1 cellular context compared by ENCODE assay signal in the genomic region with DNA sequence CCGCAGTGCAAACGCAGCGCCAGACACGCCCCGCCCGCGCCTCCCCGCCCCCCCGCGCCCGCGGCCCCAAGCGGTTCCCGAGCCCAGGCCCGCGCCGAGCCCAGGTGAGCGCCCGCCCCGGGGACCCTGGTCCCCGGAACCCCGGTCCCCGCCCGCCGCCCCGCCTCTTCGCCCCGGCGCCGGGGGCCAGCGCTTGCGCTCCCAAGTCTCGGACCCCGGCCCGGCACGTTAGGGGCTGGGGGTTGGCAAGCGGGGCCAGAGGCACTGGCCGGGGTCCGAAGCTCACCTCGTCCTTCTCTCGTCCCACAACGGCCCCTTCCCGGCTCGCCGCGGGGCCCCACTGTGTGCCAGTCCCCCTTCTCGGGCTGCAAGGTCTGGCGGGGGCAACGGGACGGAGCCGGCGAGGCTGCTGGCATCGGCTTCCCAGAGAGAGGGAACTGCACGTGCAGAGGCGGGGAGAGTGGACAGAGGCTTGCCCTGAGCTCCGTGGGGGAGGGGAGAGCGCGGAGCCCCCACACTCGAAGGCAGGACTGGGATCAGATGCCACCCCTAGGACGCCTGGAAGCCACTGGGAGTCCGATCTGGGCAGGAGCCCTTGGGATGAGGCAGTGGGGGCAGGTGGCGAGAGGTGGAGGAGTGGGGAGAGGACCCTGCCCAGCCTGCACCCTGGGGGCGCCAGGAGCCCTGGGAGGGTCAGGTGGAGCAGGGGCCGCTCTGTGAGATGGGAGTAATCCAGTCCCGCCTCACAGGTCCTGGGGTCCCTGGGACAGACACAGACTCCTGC.
A peak's percentile ranks its signal among the peaks of the same experiment; 100 is the strongest.
TF ChIP-seq lines count a peak whose summit lies in the region.

No MANE protein-coding gene starts in this region.

TF ChIP-seq in HepG2, 621 proteins besides CTCF, POLR2A, EP300 and RAD21 (continued from another document and continues in another):
- TF ChIP-seq, protein P1, sequence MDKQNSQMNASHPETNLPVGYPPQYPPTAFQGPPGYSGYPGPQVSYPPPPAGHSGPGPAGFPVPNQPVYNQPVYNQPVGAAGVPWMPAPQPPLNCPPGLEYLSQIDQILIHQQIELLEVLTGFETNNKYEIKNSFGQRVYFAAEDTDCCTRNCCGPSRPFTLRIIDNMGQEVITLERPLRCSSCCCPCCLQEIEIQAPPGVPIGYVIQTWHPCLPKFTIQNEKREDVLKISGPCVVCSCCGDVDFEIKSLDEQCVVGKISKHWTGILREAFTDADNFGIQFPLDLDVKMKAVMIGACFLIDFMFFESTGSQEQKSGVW (CRISPR knock-in tag; IDR thresholded peaks at IDR 0.05; ENCODE audit: borderline replicate concordance): no peak
- 0 out of 2 replicates have a peak, but pooled peaks have one; percentile 41 for TF ChIP-seq KDM3A (CRISPR knock-in tag; IDR thresholded peaks at IDR 0.05; ENCODE audit: low read depth)
- TF ChIP-seq FOXC1 (CRISPR knock-in tag; IDR thresholded peaks at IDR 0.05; ENCODE audit: borderline replicate concordance): no peak
- TF ChIP-seq ZNF264 (CRISPR knock-in tag; IDR thresholded peaks at IDR 0.05): no peak
- TF ChIP-seq, protein P2, sequence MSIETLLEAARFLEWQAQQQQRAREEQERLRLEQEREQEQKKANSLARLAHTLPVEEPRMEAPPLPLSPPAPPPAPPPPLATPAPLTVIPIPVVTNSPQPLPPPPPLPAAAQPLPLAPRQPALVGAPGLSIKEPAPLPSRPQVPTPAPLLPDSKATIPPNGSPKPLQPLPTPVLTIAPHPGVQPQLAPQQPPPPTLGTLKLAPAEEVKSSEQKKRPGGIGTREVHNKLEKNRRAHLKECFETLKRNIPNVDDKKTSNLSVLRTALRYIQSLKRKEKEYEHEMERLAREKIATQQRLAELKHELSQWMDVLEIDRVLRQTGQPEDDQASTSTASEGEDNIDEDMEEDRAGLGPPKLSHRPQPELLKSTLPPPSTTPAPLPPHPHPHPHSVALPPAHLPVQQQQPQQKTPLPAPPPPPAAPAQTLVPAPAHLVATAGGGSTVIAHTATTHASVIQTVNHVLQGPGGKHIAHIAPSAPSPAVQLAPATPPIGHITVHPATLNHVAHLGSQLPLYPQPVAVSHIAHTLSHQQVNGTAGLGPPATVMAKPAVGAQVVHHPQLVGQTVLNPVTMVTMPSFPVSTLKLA (IDR thresholded peaks at IDR 0.05): no peak
- TF ChIP-seq BCL3 (CRISPR knock-in tag; IDR thresholded peaks at IDR 0.05): no peak; the same call in 1 of the 2 replicates
- TF ChIP-seq ELF1 (CRISPR knock-in tag; IDR thresholded peaks at IDR 0.05): no peak
- no peak for TF ChIP-seq CHCHD3 (CRISPR knock-in tag; IDR thresholded peaks at IDR 0.05)
- peak; percentile 65; the same call in 1 of the 2 replicates for TF ChIP-seq BORCS8-MEF2B (CRISPR knock-in tag; IDR thresholded peaks at IDR 0.05)
- no peak for TF ChIP-seq ZNF562 (CRISPR knock-in tag; IDR thresholded peaks at IDR 0.05; ENCODE audit: borderline replicate concordance)
- TF ChIP-seq MZF1 (CRISPR knock-in tag; IDR thresholded peaks at IDR 0.05; ENCODE audit: borderline replicate concordance): no peak
- peak; percentile 76; the same call in 1 of the 2 replicates for TF ChIP-seq ZNF572 (CRISPR knock-in tag; IDR thresholded peaks at IDR 0.05)
- TF ChIP-seq GTF2F1 (IDR thresholded peaks at IDR 0.05; ENCODE audit: low read length): no peak
- no peak for TF ChIP-seq MIER3 (CRISPR knock-in tag; IDR thresholded peaks at IDR 0.05; ENCODE audit: borderline replicate concordance)
- 0 out of 2 replicates have a peak, but pooled peaks have one; percentile 70 for TF ChIP-seq ZNF292 (CRISPR knock-in tag; IDR thresholded peaks at IDR 0.05; ENCODE audit: borderline replicate concordance, low read depth)
- TF ChIP-seq KIAA2018 (CRISPR knock-in tag; IDR thresholded peaks at IDR 0.05; ENCODE audit: borderline replicate concordance): no peak
- no peak for TF ChIP-seq ZNF121 (CRISPR knock-in tag; IDR thresholded peaks at IDR 0.05)
- no peak for TF ChIP-seq SSRP1 (CRISPR knock-in tag; IDR thresholded peaks at IDR 0.05)
- TF ChIP-seq GABPA (IDR thresholded peaks at IDR 0.05; ENCODE audit: low read depth, low read length): no peak
- no peak for TF ChIP-seq GABPA (CRISPR knock-in tag; IDR thresholded peaks at IDR 0.05; ENCODE audit: low read depth)
- no peak for TF ChIP-seq CBX2 (IDR thresholded peaks at IDR 0.05; ENCODE audit: low read depth, low read length)
- no peak for TF ChIP-seq CBX2 (CRISPR knock-in tag; IDR thresholded peaks at IDR 0.05; ENCODE audit: low read depth)
- TF ChIP-seq ZNF605 (CRISPR knock-in tag; IDR thresholded peaks at IDR 0.05): no peak
- no peak for TF ChIP-seq ZNF780A (CRISPR knock-in tag; IDR thresholded peaks at IDR 0.05)
- TF ChIP-seq MIER2 (CRISPR knock-in tag; IDR thresholded peaks at IDR 0.05): no peak
- TF ChIP-seq, protein P3, sequence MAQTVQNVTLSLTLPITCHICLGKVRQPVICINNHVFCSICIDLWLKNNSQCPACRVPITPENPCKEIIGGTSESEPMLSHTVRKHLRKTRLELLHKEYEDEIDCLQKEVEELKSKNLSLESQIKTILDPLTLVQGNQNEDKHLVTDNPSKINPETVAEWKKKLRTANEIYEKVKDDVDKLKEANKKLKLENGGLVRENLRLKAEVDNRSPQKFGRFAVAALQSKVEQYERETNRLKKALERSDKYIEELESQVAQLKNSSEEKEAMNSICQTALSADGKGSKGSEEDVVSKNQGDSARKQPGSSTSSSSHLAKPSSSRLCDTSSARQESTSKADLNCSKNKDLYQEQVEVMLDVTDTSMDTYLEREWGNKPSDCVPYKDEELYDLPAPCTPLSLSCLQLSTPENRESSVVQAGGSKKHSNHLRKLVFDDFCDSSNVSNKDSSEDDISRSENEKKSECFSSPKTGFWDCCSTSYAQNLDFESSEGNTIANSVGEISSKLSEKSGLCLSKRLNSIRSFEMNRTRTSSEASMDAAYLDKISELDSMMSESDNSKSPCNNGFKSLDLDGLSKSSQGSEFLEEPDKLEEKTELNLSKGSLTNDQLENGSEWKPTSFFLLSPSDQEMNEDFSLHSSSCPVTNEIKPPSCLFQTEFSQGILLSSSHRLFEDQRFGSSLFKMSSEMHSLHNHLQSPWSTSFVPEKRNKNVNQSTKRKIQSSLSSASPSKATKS (CRISPR knock-in tag; IDR thresholded peaks at IDR 0.05): no peak
- no peak for TF ChIP-seq RCOR2 (CRISPR knock-in tag; IDR thresholded peaks at IDR 0.05)
- no peak for TF ChIP-seq RFX3 (CRISPR knock-in tag; IDR thresholded peaks at IDR 0.05)
- TF ChIP-seq, protein P4, sequence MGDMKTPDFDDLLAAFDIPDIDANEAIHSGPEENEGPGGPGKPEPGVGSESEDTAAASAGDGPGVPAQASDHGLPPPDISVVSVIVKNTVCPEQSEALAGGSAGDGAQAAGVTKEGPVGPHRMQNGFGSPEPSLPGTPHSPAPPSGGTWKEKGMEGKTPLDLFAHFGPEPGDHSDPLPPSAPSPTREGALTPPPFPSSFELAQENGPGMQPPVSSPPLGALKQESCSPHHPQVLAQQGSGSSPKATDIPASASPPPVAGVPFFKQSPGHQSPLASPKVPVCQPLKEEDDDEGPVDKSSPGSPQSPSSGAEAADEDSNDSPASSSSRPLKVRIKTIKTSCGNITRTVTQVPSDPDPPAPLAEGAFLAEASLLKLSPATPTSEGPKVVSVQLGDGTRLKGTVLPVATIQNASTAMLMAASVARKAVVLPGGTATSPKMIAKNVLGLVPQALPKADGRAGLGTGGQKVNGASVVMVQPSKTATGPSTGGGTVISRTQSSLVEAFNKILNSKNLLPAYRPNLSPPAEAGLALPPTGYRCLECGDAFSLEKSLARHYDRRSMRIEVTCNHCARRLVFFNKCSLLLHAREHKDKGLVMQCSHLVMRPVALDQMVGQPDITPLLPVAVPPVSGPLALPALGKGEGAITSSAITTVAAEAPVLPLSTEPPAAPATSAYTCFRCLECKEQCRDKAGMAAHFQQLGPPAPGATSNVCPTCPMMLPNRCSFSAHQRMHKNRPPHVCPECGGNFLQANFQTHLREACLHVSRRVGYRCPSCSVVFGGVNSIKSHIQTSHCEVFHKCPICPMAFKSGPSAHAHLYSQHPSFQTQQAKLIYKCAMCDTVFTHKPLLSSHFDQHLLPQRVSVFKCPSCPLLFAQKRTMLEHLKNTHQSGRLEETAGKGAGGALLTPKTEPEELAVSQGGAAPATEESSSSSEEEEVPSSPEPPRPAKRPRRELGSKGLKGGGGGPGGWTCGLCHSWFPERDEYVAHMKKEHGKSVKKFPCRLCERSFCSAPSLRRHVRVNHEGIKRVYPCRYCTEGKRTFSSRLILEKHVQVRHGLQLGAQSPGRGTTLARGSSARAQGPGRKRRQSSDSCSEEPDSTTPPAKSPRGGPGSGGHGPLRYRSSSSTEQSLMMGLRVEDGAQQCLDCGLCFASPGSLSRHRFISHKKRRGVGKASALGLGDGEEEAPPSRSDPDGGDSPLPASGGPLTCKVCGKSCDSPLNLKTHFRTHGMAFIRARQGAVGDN (CRISPR knock-in tag; IDR thresholded peaks at IDR 0.05): peak; percentile 89
- TF ChIP-seq, protein P5, sequence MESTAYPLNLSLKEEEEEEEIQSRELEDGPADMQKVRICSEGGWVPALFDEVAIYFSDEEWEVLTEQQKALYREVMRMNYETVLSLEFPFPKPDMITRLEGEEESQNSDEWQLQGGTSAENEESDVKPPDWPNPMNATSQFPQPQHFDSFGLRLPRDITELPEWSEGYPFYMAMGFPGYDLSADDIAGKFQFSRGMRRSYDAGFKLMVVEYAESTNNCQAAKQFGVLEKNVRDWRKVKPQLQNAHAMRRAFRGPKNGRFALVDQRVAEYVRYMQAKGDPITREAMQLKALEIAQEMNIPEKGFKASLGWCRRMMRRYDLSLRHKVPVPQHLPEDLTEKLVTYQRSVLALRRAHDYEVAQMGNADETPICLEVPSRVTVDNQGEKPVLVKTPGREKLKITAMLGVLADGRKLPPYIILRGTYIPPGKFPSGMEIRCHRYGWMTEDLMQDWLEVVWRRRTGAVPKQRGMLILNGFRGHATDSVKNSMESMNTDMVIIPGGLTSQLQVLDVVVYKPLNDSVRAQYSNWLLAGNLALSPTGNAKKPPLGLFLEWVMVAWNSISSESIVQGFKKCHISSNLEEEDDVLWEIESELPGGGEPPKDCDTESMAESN (CRISPR knock-in tag; conservative IDR thresholded peaks at IDR 0.05): peak; percentile 61; the same call in 1 of the 2 replicates
- TF ChIP-seq NR2F1 (CRISPR knock-in tag; IDR thresholded peaks at IDR 0.05): no peak
- no peak for TF ChIP-seq CAMTA2 (CRISPR knock-in tag; IDR thresholded peaks at IDR 0.05; ENCODE audit: borderline replicate concordance)
- TF ChIP-seq THAP8 (CRISPR knock-in tag; IDR thresholded peaks at IDR 0.05; ENCODE audit: borderline replicate concordance): no peak
- TF ChIP-seq MBD4 (IDR thresholded peaks at IDR 0.05; ENCODE audit: borderline replicate concordance, low read length): no peak
